In the genomic region with DNA sequence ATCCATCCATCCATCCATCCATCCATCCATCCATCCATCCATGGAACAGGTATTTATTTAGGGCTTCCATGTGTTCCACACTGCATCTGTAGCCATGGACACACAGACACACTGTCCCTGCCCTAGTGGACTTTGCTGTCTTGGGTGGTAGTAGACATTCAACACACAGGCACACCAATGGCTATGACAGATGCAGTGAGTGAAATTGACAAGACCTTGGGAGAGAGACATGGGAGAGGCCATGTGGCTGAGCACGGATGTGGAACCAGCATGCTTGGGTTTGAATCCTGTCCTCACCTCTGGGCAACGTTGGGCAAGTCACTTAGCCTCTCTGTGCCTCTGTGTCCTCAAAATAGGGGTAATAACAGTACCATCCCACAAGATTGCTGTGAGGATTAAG, we compare ENCODE assay signal across 1 cellular context.
TF ChIP-seq lines count a peak whose summit lies in the region.

No MANE protein-coding gene starts in this region.

TF ChIP-seq in WTC11, 78 proteins besides CTCF, POLR2A, EP300 and RAD21 (continued from another document):
- TF ChIP-seq TCF7 (CRISPR knock-in tag; IDR thresholded peaks at IDR 0.05; ENCODE audit: low read depth) (no peak), NR2C2 (CRISPR knock-in tag; IDR thresholded peaks at IDR 0.05) (no peak), ZNF138 (CRISPR knock-in tag; conservative IDR thresholded peaks at IDR 0.05) (no peak)
- TF ChIP-seq, protein P1, sequence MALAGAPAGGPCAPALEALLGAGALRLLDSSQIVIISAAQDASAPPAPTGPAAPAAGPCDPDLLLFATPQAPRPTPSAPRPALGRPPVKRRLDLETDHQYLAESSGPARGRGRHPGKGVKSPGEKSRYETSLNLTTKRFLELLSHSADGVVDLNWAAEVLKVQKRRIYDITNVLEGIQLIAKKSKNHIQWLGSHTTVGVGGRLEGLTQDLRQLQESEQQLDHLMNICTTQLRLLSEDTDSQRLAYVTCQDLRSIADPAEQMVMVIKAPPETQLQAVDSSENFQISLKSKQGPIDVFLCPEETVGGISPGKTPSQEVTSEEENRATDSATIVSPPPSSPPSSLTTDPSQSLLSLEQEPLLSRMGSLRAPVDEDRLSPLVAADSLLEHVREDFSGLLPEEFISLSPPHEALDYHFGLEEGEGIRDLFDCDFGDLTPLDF (CRISPR knock-in tag; IDR thresholded peaks at IDR 0.05), result no peak
